In genomic region chr17:59151591-59151990, GRCh38 we compare ENCODE assay signal across 12 cellular contexts.
DNase-seq lines count a peak whose midpoint lies in the region; ATAC-seq and TF ChIP-seq lines count a peak whose summit lies in the region.
"Had no signal": no experiment of that assay in that cellular context is flagged by ENCODE, and none has a peak within 500 bp of the region (broad histone marks: within the 10 kb centered on the region; RNA-seq: fewer than 3 reads in every experiment).

No MANE protein-coding gene starts in this region.

- H3K9me3 Mint-ChIP-seq in stimulated activated naive CD8-positive, alpha-beta T cell treated with anti-CD3 and anti-CD28 coated beads, Interleukin-15, amount 100 ng/mL, for 72 hours, result no peaks in the 10 kb centered on the region

- peak overlapping the region; percentile 91 for H3K4me3 ChIP-seq in SU-DHL-6 (ENCODE audit: insufficient read depth, low read length, poor library complexity, severe bottlenecking)

- peak overlapping the region; percentile 4 to 29 for H3K4me3 Mint-ChIP-seq in stimulated activated naive CD8-positive, alpha-beta T cell treated with anti-CD3 and anti-CD28 coated beads, Interleukin-15, amount 100 ng/mL, for 72 hours

- H3K4me2 ChIP-seq in SU-DHL-6 (ENCODE audit: low read depth, low read length, poor library complexity, severe bottlenecking), result peak overlapping the region; percentile 100

- no peaks in the 10 kb centered on the region for H3K27me3 ChIP-seq in SU-DHL-6 (ENCODE audit: low read length)

- no peak overlapping the region for H3K27ac Mint-ChIP-seq in stimulated activated naive CD8-positive, alpha-beta T cell treated with anti-CD3 and anti-CD28 coated beads, Interleukin-15, amount 100 ng/mL, for 72 hours

- no peaks in the 10 kb centered on the region for H3K9me2 ChIP-seq in SU-DHL-6 (replicated peaks; ENCODE audit: insufficient read depth, low read length)

- H4K20me1 ChIP-seq in SU-DHL-6 (ENCODE audit: low read depth, low read length), result no peaks in the 10 kb centered on the region; the same call in 1 of the 2 replicates

- H3K27me3 Mint-ChIP-seq in stimulated activated naive CD8-positive, alpha-beta T cell treated with anti-CD3 and anti-CD28 coated beads, Interleukin-15, amount 100 ng/mL, for 72 hours, result no peaks in the 10 kb centered on the region

- H3K4me1 Mint-ChIP-seq in stimulated activated naive CD8-positive, alpha-beta T cell treated with anti-CD3 and anti-CD28 coated beads, Interleukin-15, amount 100 ng/mL, for 72 hours, result peaks cover 47% of the 10 kb centered on the region

- peak overlapping the region; percentile 86; the same call in 1 of the 2 replicates for H3K27ac ChIP-seq in SU-DHL-6 (ENCODE audit: low read depth, low read length)
- H3K27ac ChIP-seq: RWPE1 had no signal

- H3K9ac ChIP-seq in SU-DHL-6 (ENCODE audit: low read length), result peak overlapping the region; percentile 91

- H3K36me3 ChIP-seq in SU-DHL-6 (ENCODE audit: low read length), result 0 out of 2 replicates have a peak, but pooled peaks cover 5% of the 10 kb centered on the region

- H3K9me3 ChIP-seq in SU-DHL-6 (ENCODE audit: insufficient read depth, low read length), result no peaks in the 10 kb centered on the region

- no peak for TF ChIP-seq CTCF in SU-DHL-6 (IDR thresholded peaks at IDR 0.05; ENCODE audit: insufficient read depth, low read length, poor library complexity, severe bottlenecking)

- peaks cover 91% of the 10 kb centered on the region for H3K79me2 ChIP-seq in SU-DHL-6 (ENCODE audit: insufficient read depth, low read length)

- peaks cover 20% of the 10 kb centered on the region for H3F3A ChIP-seq in SU-DHL-6 (ENCODE audit: insufficient read depth)

- no peak for DNase-seq in stimulated activated naive CD8-positive, alpha-beta T cell treated with anti-CD3 and anti-CD28 coated beads, Interleukin-15, amount 100 ng/mL, for 72 hours
- DNase-seq in stimulated activated naive CD8-positive, alpha-beta T cell treated with anti-CD3 and anti-CD28 coated beads, Interleukin-15, Interleukin-2, amounts not matched to agents 100 U/mL and 50 U/mL, for 24 hours, result no peak
- DNase-seq in fibroblast of peridontal ligament (ENCODE audit: extremely low read depth) (peak; percentile 43), NCI-H2029 (lab: John Stamatoyannopoulos, UW) (no peak)
- no peak for DNase-seq in activated effector memory CD4-positive, alpha-beta T cell treated with anti-CD3 and anti-CD28 coated beads, Interleukin-2, amount 50 U/mL, for 16 hours
- DNase-seq: foreskin melanocyte, left ventricle myocardium superior, NCI-H2029 treated with DMSO at 0.1 percent for 48 hours had no signal

- no peak for ATAC-seq in stimulated activated naive CD8-positive, alpha-beta T cell treated with anti-CD3 and anti-CD28 coated beads, Interleukin-15, amount 100 ng/mL, for 72 hours
- ATAC-seq in stimulated activated naive CD8-positive, alpha-beta T cell treated with anti-CD3 and anti-CD28 coated beads, Interleukin-15, Interleukin-2, amounts not matched to agents 100 U/mL and 50 U/mL, for 24 hours, result no peak
- no peak for ATAC-seq in GM18870 (IDR thresholded peaks at IDR 0.05; ENCODE audit: unreplicated experiment)
- ATAC-seq in GM19328 (IDR thresholded peaks at IDR 0.05; ENCODE audit: unreplicated experiment), result no peak
- ATAC-seq: left ventricle myocardium superior had no signal

- no peak overlapping the region for H2AFZ ChIP-seq in SU-DHL-6 (ENCODE audit: low read depth, low read length, severe bottlenecking)
